In the genomic region with DNA sequence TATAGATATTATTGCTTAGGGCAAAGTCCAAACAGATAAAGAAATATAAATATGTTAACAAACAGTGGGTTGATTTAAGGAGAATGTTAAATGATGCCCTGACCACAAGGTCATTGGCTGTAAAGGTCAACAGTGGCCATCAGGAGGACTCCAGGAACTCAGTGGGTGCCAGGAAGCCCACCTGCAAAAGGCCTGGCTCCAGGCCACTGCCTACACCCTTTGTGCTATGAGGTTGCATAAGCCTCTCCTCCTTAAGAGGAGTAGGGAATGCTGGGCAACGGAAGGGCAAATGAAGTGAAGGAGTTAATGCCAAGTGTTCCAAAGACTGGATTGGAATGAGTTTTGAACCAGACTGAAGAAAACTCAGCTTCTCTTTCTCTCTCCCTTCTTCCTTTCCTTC, we compare ENCODE assay signal across 8 cellular contexts.
"Had no signal": no experiment of that assay in that cellular context is flagged by ENCODE, and none has a peak within 500 bp of the region (broad histone marks: within the 10 kb centered on the region; RNA-seq: fewer than 3 reads in every experiment).

No MANE protein-coding gene starts in this region.

- ATAC-seq: HCT116, K562 had no signal

- DNase-seq: GM23248, GOT3, H7, HFFc6, IMR-90 had no signal

- H3K4me1 ChIP-seq: HAP-1 had no signal

- H3K9ac ChIP-seq: GM23248 had no signal

- H3K36me3 ChIP-seq: HAP-1 had no signal

- H3K27ac ChIP-seq: GM23248 had no signal

- H3K9me3 ChIP-seq: HAP-1 had no signal

- H3K4me3 ChIP-seq: GM23248, HAP-1, K562 had no signal
